In the genomic region with DNA sequence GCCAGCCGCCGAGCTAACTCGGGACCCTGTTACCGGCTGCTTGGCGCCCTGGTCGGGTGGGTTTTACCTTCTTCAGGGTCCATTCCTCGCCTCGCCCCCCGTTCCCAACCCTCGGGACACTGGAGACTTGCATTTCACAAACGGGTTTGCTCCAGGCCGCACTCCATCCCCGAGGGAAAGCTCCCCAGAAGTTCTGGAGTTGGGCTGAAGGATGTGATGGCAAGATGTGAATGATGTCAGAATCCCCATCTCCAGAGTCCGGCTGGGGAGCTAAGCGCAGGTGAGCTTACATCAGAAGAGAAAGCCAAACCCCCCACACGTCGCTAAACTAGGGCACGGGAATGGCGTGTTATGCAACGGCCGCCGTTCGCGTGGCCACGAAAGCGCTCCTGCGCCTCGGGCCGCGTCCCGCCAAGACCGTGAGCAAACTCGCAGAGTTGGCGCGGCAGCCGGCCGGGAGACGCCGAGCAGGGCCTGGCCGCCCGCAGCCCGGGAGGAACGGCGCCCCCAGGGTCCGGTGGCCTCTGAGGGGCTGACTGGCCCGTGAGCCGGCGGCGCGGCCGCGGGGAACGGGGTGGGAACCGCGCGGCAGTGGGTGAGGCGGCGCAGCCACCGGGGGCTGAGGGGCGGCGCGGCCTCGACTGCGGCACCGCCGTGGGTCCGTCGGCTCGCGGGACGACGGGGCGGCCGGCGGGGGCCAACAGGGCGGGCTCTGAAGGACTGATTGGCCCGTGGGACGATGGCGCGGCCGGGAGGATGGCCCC, we compare ENCODE assay signal across 8 cellular contexts. TPM values are rescaled to one million over a fixed set of nuclear protein-coding genes. Genes with fewer than 3 reads are reported as not detected.
DNase-seq lines count a peak whose midpoint lies in the region; ATAC-seq and TF ChIP-seq lines count a peak whose summit lies in the region.

No MANE protein-coding gene starts in this region.

- TF ChIP-seq POLR2A in tibial nerve (IDR thresholded peaks at IDR 0.05) = no peak

- H3K4me1 ChIP-seq in NT2/D1 (ENCODE audit: insufficient read depth, insufficient read length) (no peaks in the 10 kb centered on the region), lung (ENCODE audit: control insufficient read depth in 2 of 2, insufficient read depth in 2 of 2, low read length in 2 of 2) (peaks cover 7 to 15% of the 10 kb centered on the region in 2 donors), tibial nerve (peaks cover 0 to 54% (median 22%) of the 10 kb centered on the region in 4 donors)

- H3K9me3 ChIP-seq in NT2/D1 (ENCODE audit: insufficient read depth, low read length) (no peaks in the 10 kb centered on the region), lung (ENCODE audit: control insufficient read depth in 2 of 2, insufficient read depth in 1 of 2, low read length in 1 of 2) (no peaks in the 10 kb centered on the region), tibial nerve (no peaks in the 10 kb centered on the region)

- peak overlapping the region; percentile 86 for H3K9ac ChIP-seq in NT2/D1 (ENCODE audit: insufficient read length, low read depth)

- peak; percentile 8 for ATAC-seq in GM21723 (IDR thresholded peaks at IDR 0.05; ENCODE audit: unreplicated experiment)
- peak; percentile 30 for ATAC-seq in lung (ENCODE audit: insufficient read depth, low FRiP score)

- H3K36me3 ChIP-seq in NT2/D1 (ENCODE audit: insufficient read depth, insufficient read length, low read length) = peaks cover 9% of the 10 kb centered on the region
- H3K36me3 ChIP-seq in lung (ENCODE audit: control insufficient read depth in 2 of 2, insufficient read depth in 2 of 2, low read length in 2 of 2) = no peaks in the 10 kb centered on the region
- no peaks in the 10 kb centered on the region for H3K36me3 ChIP-seq in tibial nerve

- H3K4me3 ChIP-seq in NT2/D1 (ENCODE audit: insufficient read length, low read depth) = peak overlapping the region; percentile 70
- peak overlapping the region; percentile 100 for H3K4me3 ChIP-seq in coronary artery
- peak overlapping the region; percentile 98 for H3K4me3 ChIP-seq in lung
- H3K4me3 ChIP-seq in tibial nerve = peak overlapping the region; percentile 82 to 97 (median 96)

- peak in 1 of 2 donors; percentile 64 for TF ChIP-seq EP300 in tibial nerve (IDR thresholded peaks at IDR 0.05)

- TF ChIP-seq CTCF in coronary artery (IDR thresholded peaks at IDR 0.05) = no peak
- no peak for TF ChIP-seq CTCF in lung (IDR thresholded peaks at IDR 0.05; ENCODE audit: control extremely low read depth, extremely low read depth)
- TF ChIP-seq CTCF in tibial nerve (IDR thresholded peaks at IDR 0.05) = peak in 1 of 5 experiments; percentile 14

- DNase-seq in Daoy (ENCODE audit: low read depth) = peak; percentile 26
- no peak for DNase-seq in NT2/D1 (ENCODE audit: low read depth, low spot score)
- DNase-seq in coronary artery (ENCODE audit: low spot score) = no peak
- no peak for DNase-seq in lung (ENCODE audit: low spot score)
- DNase-seq in tibial nerve (ENCODE audit: low spot score in 2 of 2) = peak in 1 of 2 donors; percentile 30
- DNase-seq in DMS79 treated with DMSO at 0.1 percent for 48 hours (lab: John Stamatoyannopoulos, UW) = no peak
- no peak for DNase-seq in NCI-H2029 (lab: John Stamatoyannopoulos, UW)

- H3K27ac ChIP-seq in coronary artery (peak overlapping the region; percentile 100), lung (ENCODE audit: low read depth in 1 of 2, low read length in 1 of 2) (peak overlapping the region; percentile 99 to 100), tibial nerve (peak overlapping the region; percentile 99 to 100 (median 100))

- 8 to 20% methylated on average over 43 to 81 of the region's 81 CpGs for WGBS in lung, 2 donors
- WGBS in tibial nerve, 2 donors = 10 to 22% methylated on average over 22 to 34 of the region's 81 CpGs

- H3K27me3 ChIP-seq in NT2/D1 (ENCODE audit: insufficient read depth, insufficient read length) (no peaks in the 10 kb centered on the region), lung (ENCODE audit: control insufficient read depth, insufficient read depth) (no peaks in the 10 kb centered on the region), tibial nerve (no peaks in the 10 kb centered on the region)

RNA-seq across cellular contexts. Expression of a gene that starts 1.1 kb away (rescaled TPM):
- 4.6 and 5.4 TPM in 2 replicates for total RNA-seq in Daoy (2014; rRNA removed; shearing (Covaris generic))
- 10 to 100 TPM; 29.8 to 37.5 TPM for total RNA-seq in lung
- 10 to 100 TPM in 1 of 2 donors, 1 to 10 TPM in 1; 7.7 to 12.8 TPM for polyA plus RNA-seq in lung
- 10 to 100 TPM; 40.2 to 49.4 (median 42.3) TPM for total RNA-seq in tibial nerve
